1 cellular context compared by ENCODE assay signal in the genomic region with DNA sequence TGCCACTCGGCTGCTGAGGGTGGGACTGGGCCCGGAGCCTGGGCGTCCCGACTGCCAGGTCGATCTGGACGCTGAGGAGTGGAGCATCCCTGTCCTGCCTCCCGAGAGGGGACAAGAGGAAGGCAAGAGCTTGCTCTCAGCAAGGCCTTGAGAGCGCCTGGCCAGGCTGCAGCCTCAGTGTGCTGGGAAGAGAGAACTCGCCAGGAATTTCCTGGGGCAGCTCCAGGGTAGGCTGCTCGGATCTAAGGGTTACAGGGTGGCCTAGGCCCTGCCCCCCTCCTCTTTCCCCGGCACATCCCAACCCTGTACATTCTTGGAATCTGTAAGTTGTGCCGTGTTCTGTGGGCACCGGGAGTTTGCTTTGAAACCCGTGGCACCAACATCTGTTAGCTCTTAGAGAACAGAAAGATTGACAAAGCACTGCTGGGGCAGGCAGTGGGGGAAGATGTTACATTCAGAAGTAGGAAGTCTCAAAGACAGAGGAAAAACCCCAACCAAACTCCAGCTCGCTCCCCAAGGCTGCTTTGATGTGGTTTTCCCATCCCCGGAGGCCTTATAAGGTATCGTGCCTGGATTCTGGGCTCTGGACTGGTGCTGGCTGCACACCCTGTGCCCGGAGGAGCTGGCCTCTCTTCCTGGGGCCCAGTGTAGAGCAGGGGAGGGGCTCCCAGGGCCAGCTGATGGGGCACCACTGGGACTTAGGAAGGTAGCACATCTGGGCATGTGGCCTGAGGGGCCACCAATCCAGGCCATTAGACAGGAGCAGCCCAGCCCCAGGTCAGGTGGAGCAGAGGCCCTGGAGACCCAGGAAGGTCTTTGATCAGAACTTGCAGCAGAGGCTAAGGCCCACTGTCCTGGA.
TF ChIP-seq lines count a peak whose summit lies in the region.

No MANE protein-coding gene starts in this region.

TF ChIP-seq in IMR-90, 13 proteins besides CTCF, POLR2A, EP300 and RAD21:
- no peak for TF ChIP-seq RCOR1 (IDR thresholded peaks at IDR 0.05; ENCODE audit: insufficient replicate concordance, low read length)
- TF ChIP-seq, protein P1, sequence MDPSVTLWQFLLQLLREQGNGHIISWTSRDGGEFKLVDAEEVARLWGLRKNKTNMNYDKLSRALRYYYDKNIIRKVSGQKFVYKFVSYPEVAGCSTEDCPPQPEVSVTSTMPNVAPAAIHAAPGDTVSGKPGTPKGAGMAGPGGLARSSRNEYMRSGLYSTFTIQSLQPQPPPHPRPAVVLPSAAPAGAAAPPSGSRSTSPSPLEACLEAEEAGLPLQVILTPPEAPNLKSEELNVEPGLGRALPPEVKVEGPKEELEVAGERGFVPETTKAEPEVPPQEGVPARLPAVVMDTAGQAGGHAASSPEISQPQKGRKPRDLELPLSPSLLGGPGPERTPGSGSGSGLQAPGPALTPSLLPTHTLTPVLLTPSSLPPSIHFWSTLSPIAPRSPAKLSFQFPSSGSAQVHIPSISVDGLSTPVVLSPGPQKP (IDR thresholded peaks at IDR 0.05; ENCODE audit: borderline replicate concordance, low read depth, low read length): no peak
- no peak for TF ChIP-seq SMC3 (IDR thresholded peaks at IDR 0.05; ENCODE audit: low read depth, low read length)
- TF ChIP-seq RFX5 (IDR thresholded peaks at IDR 0.05; ENCODE audit: low read depth, low read length): no peak
- TF ChIP-seq CHD1 (IDR thresholded peaks at IDR 0.05; ENCODE audit: low read depth, low read length): no peak
- no peak for TF ChIP-seq BHLHE40 (IDR thresholded peaks at IDR 0.05; ENCODE audit: low read depth, low read length)
- TF ChIP-seq MXI1 (IDR thresholded peaks at IDR 0.05; ENCODE audit: borderline replicate concordance, low read depth, low read length): no peak
- no peak for TF ChIP-seq MAFK (IDR thresholded peaks at IDR 0.05; ENCODE audit: low read depth, low read length)
- TF ChIP-seq FOS (IDR thresholded peaks at IDR 0.05; ENCODE audit: low read depth, low read length): no peak
- TF ChIP-seq, protein P2, sequence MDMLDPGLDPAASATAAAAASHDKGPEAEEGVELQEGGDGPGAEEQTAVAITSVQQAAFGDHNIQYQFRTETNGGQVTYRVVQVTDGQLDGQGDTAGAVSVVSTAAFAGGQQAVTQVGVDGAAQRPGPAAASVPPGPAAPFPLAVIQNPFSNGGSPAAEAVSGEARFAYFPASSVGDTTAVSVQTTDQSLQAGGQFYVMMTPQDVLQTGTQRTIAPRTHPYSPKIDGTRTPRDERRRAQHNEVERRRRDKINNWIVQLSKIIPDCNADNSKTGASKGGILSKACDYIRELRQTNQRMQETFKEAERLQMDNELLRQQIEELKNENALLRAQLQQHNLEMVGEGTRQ (IDR thresholded peaks at IDR 0.05; ENCODE audit: low read depth, low read length): no peak
- TF ChIP-seq MAZ (IDR thresholded peaks at IDR 0.05; ENCODE audit: borderline replicate concordance, low read depth, low read length): no peak
- TF ChIP-seq NFE2L2 (IDR thresholded peaks at IDR 0.05; ENCODE audit: low read depth, low read length): no peak
- TF ChIP-seq CEBPB (IDR thresholded peaks at IDR 0.05; ENCODE audit: low read depth, low read length): no peak
